7 cellular contexts compared by ENCODE assay signal in the genomic region with DNA sequence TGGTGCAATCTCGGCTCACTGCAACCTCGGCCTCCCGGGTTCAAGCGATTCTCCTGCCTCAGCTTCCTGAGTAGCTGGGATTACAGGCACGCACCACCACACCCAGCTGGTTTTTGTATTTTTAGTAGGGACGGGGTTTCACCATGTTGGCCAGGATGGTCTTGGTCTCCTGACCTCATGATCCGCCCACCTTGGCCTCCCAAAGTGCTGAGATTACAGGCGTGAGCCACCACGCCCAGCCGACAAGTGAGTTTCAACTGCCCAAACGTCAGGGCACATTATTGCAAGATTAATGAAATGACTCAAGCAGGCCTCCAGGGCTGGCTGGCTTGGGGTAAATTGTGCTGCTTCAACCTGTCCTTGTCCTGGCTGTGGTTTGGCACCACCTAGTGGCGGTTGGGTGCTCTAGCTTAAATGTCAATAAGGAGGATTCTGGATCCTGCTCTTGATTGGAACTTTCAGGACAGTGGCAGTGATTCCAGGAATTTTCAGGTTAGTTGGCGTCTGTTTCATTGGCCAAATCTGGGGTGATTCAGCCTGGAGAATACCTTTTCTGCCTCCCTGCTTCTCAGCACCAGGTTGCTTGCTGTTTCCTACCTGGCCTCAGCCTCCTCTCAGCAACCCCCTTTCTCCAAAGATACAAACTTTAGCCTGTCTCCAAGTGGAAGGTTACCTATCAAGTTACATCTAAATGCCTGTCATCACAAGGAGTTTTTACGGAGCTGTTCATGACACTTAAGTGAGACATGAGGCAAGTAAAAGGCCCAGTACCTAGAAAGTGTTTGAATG. TPM values are rescaled to one million over a fixed set of nuclear protein-coding genes. Genes with fewer than 3 reads are reported as not detected.
A peak's percentile ranks its signal among the peaks of the same experiment; 100 is the strongest.
DNase-seq lines count a peak whose midpoint lies in the region; ATAC-seq, FAIRE-seq and TF ChIP-seq lines count a peak whose summit lies in the region.

No MANE protein-coding gene starts in this region.

- ATAC-seq in HG03175 (IDR thresholded peaks at IDR 0.05; ENCODE audit: unreplicated experiment) (peak; percentile 88), left colon (peak; percentile 86)
- peak; percentile 91 to 98 for ATAC-seq in activated CD4-positive, CD25-positive, alpha-beta regulatory T cell treated with anti-CD3 and anti-CD28 coated beads, Interleukin-2, amount 50 U/mL, for 24 hours

- intact Hi-C loops in left colon (cut with DNase I, micrococcal nuclease) = loop anchor here (2.0 to 5.0 kb wide), 3 partner anchors 64 to 144 kb away; partner anchors contain the start of gene LIMD1 (in 1 of the 2)

- no peak for TF ChIP-seq POLR2A in GM12892 (IDR thresholded peaks at IDR 0.05; ENCODE audit: low read depth, low read length)

- DNase-seq in GM12892 (ENCODE audit: insufficient read length) (peak; percentile 66), NCI-H446 (lab: John Stamatoyannopoulos, UW) (peak; percentile 80 to 84), cerebellar cortex (ENCODE audit: low spot score) (peak; percentile 93), left colon (peak; percentile 89 to 91)
- DNase-seq in stimulated activated CD4-positive, alpha-beta T cell treated with anti-CD3 and anti-CD28 coated beads, Interleukin-4, amount 100 ng/mL, for 1 hour = peak; percentile 84

- FAIRE-seq in GM12892 (lab: Jason Lieb, UNC) = peak; percentile 95

RNA-seq across cellular contexts. Expression of gene SACM1L, which starts 32.4 kb away (rescaled TPM):
- polyA plus RNA-seq in GM12892 (2012; ENCODE audit: missing spikeins) = 19.0 TPM
- total RNA-seq in left colon = 10 to 100 TPM; 53.1 to 53.9 TPM

Comparison
In these comparisons a context has a peak if more than half of its experiments do, and no peak if none do; other contexts are left out.
1. Peak in every context shown above with its lines: DNase-seq and ATAC-seq.